15 cellular contexts compared by ENCODE assay signal in the genomic region with DNA sequence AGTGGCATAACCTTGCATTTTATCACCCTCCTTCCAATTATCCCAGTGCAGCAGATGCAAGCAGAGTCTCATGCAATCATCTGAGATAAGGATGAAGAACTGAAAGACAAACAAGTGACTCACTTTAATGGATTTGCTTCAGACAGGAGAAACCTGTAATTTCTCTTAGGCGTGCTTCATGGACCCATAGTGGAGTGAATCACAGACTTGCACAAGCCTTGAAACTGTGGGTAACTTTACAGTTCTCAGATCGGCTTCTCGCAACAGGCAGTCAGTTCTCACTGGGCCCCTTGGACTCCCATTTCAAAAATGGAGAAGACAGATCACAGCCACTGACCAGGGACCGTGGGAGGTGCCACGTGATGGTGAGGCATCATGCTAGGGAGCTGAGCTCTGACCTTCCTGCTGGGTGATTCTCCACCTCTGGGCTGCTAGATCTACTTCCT. TPM values are rescaled to one million over a fixed set of nuclear protein-coding genes. Genes with fewer than 3 reads are reported as not detected.
DNase-seq lines count a peak whose midpoint lies in the region; ATAC-seq, FAIRE-seq and TF ChIP-seq lines count a peak whose summit lies in the region.
"Had no signal": no experiment of that assay in that cellular context is flagged by ENCODE, and none has a peak within 500 bp of the region (broad histone marks: within the 10 kb centered on the region; RNA-seq: fewer than 3 reads in every experiment).

A gene with protein sequence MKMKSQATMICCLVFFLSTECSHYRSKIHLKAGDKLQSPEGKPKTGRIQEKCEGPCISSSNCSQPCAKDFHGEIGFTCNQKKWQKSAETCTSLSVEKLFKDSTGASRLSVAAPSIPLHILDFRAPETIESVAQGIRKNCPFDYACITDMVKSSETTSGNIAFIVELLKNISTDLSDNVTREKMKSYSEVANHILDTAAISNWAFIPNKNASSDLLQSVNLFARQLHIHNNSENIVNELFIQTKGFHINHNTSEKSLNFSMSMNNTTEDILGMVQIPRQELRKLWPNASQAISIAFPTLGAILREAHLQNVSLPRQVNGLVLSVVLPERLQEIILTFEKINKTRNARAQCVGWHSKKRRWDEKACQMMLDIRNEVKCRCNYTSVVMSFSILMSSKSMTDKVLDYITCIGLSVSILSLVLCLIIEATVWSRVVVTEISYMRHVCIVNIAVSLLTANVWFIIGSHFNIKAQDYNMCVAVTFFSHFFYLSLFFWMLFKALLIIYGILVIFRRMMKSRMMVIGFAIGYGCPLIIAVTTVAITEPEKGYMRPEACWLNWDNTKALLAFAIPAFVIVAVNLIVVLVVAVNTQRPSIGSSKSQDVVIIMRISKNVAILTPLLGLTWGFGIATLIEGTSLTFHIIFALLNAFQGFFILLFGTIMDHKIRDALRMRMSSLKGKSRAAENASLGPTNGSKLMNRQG (plus strand): TSS at position 239 of the 446 bp plus-strand sequence. CDS start 8,666 bp downstream, outside the sequence.

- no peaks in the 10 kb centered on the region for H3K36me3 Mint-ChIP-seq in MCF 10A (ENCODE audit: insufficient read depth, unreplicated experiment)
- H3K36me3 Mint-ChIP-seq in activated naive CD4-positive, alpha-beta T cell treated with anti-CD3 and anti-CD28 coated beads, Interleukin-2, amount 10 ng/mL, durations not matched to agents 7 days and 5 days, result no peaks in the 10 kb centered on the region

- H3K4me1 Mint-ChIP-seq in MCF 10A (ENCODE audit: insufficient read depth, unreplicated experiment), result peaks cover 36% of the 10 kb centered on the region
- peaks cover 13% of the 10 kb centered on the region for H3K4me1 Mint-ChIP-seq in activated naive CD4-positive, alpha-beta T cell treated with anti-CD3 and anti-CD28 coated beads, Interleukin-2, amount 10 ng/mL, durations not matched to agents 7 days and 5 days

- H3K4me1 ChIP-seq in breast epithelium (no peaks in the 10 kb centered on the region), gastroesophageal sphincter (no peaks in the 10 kb centered on the region)
- H3K4me1 ChIP-seq: BLaER1 treated with 17β-estradiol and CSF1 and Interleukin-3, amounts not matched to agents 10 nM and 100 nM had no signal

- H3K4me3 ChIP-seq in breast epithelium (no peak within 1 kb of the TSS), gastroesophageal sphincter (no peak within 1 kb of the TSS)
- H3K4me3 ChIP-seq: BLaER1 treated with 17β-estradiol and CSF1 and Interleukin-3, amounts not matched to agents 10 nM and 100 nM; thoracic aorta had no signal

- FAIRE-seq in urothelium cell line (lab: Jason Lieb, UNC), result no peak

- no peaks in the 10 kb centered on the region for H3K36me3 ChIP-seq in breast epithelium
- H3K36me3 ChIP-seq in gastroesophageal sphincter, result no peaks in the 10 kb centered on the region
- H3K36me3 ChIP-seq: BLaER1 treated with 17β-estradiol and CSF1 and Interleukin-3, amounts not matched to agents 10 nM and 100 nM; thoracic aorta had no signal

- H3K9me3 ChIP-seq in breast epithelium, result no peaks in the 10 kb centered on the region
- H3K9me3 ChIP-seq in gastroesophageal sphincter, result no peaks in the 10 kb centered on the region
- H3K9me3 ChIP-seq: BLaER1 treated with 17β-estradiol and CSF1 and Interleukin-3, amounts not matched to agents 10 nM and 100 nM; thoracic aorta had no signal

- no peak for TF ChIP-seq EP300 in gastroesophageal sphincter (IDR thresholded peaks at IDR 0.05)

- WGBS in gastroesophageal sphincter (ENCODE audit: low coverage in 1 of 2), 2 donors, result 81 to 100% methylated on average over 1 to 2 of the region's 5 CpGs

- intact Hi-C loops in MCF 10A (cut with micrococcal nuclease), result no loop called here
- intact Hi-C loops in breast epithelium (cut with DNase I; ENCODE audit: low total_unique reads), result no loop called here

- CTCF ChIA-PET in MCF 10A (lab: Yijun Ruan, JAX), result interaction anchor here (0.9 to 2.1 kb wide), 8 partner anchors 33 to 284 kb away, joined by 3 to 13 read pairs (median 5); no protein-coding TSS in a partner anchor
- CTCF ChIA-PET in RWPE1 (lab: Yijun Ruan, JAX), result interaction anchor here (1.4 kb wide), 1 partner anchor 67 kb away, joined by 5 read pairs; no protein-coding TSS in a partner anchor
- CTCF ChIA-PET in activated naive CD4-positive, alpha-beta T cell treated with anti-CD3 and anti-CD28 coated beads, Interleukin-2, amount 10 ng/mL, durations not matched to agents 7 days and 5 days (lab: Charles Lee), result no interaction called here

- no peak for TF ChIP-seq CTCF in MCF 10A (IDR thresholded peaks at IDR 0.05; ENCODE audit: unreplicated experiment)
- no peak for TF ChIP-seq CTCF in breast epithelium (IDR thresholded peaks at IDR 0.05)
- TF ChIP-seq CTCF in RWPE1 (conservative IDR thresholded peaks at IDR 0.05; ENCODE audit: low read depth), result no peak
- TF ChIP-seq CTCF in gastroesophageal sphincter (IDR thresholded peaks at IDR 0.05), result no peak

- H3K27ac Mint-ChIP-seq in MCF 10A (ENCODE audit: low read depth, unreplicated experiment), result peak within 1 kb of the TSS; percentile 95
- no peak within 1 kb of the TSS for H3K27ac Mint-ChIP-seq in activated naive CD4-positive, alpha-beta T cell treated with anti-CD3 and anti-CD28 coated beads, Interleukin-2, amount 10 ng/mL, durations not matched to agents 7 days and 5 days

- peak within 1 kb of the TSS; percentile 65 for H3K4me3 Mint-ChIP-seq in MCF 10A (ENCODE audit: unreplicated experiment)
- no peak within 1 kb of the TSS for H3K4me3 Mint-ChIP-seq in activated naive CD4-positive, alpha-beta T cell treated with anti-CD3 and anti-CD28 coated beads, Interleukin-2, amount 10 ng/mL, durations not matched to agents 7 days and 5 days

- POLR2A ChIA-PET in MCF 10A (lab: Yijun Ruan, JAX) (interaction anchor here (0.6 to 4.8 kb wide), 12 partner anchors 13 to 282 kb away, joined by 3 to 84 read pairs (median 6); no protein-coding TSS in a partner anchor), RWPE1 (lab: Yijun Ruan, JAX; ENCODE audit: low non-redundant PET) (no interaction called here)

- no TSS peak for BruUV-seq in MCF 10A (replicated peaks; lab: Mats Ljungman, UMichigan)

- no peaks in the 10 kb centered on the region for H3K27me3 ChIP-seq in breast epithelium
- H3K27me3 ChIP-seq in gastroesophageal sphincter, result no peaks in the 10 kb centered on the region
- H3K27me3 ChIP-seq: BLaER1 treated with 17β-estradiol and CSF1 and Interleukin-3, amounts not matched to agents 10 nM and 100 nM had no signal

- no peaks in the 10 kb centered on the region for H3K27me3 Mint-ChIP-seq in MCF 10A (ENCODE audit: insufficient read depth, unreplicated experiment)
- peaks cover 4% of the 10 kb centered on the region for H3K27me3 Mint-ChIP-seq in activated naive CD4-positive, alpha-beta T cell treated with anti-CD3 and anti-CD28 coated beads, Interleukin-2, amount 10 ng/mL, durations not matched to agents 7 days and 5 days

- peak; percentile 75 for ATAC-seq in gastroesophageal sphincter
- ATAC-seq in HG03378 (IDR thresholded peaks at IDR 0.05; ENCODE audit: unreplicated experiment), result no peak

- H3K27ac ChIP-seq in breast epithelium (no peak within 1 kb of the TSS), RWPE1 (peak within 1 kb of the TSS; percentile 90), gastroesophageal sphincter (no peak within 1 kb of the TSS)
- H3K27ac ChIP-seq: BLaER1 treated with 17β-estradiol and CSF1 and Interleukin-3, amounts not matched to agents 10 nM and 100 nM; thoracic aorta had no signal

- DNase-seq in MCF 10A (ENCODE audit: unreplicated experiment), result peak; percentile 89
- DNase-seq in breast epithelium (ENCODE audit: low spot score in 2 of 2), result no peak
- DNase-seq in RWPE1 (ENCODE audit: low spot score), result peak; percentile 84
- peak; percentile 20 for DNase-seq in urothelium cell line (ENCODE audit: low spot score)
- DNase-seq in NCI-H1417 (lab: John Stamatoyannopoulos, UW), result no peak
- no peak for DNase-seq in activated naive CD4-positive, alpha-beta T cell treated with anti-CD3 and anti-CD28 coated beads, Interleukin-2, amount 10 ng/mL, durations not matched to agents 7 days and 5 days
- DNase-seq: activated CD8-positive, alpha-beta memory T cell treated with anti-CD3 and anti-CD28 coated beads, Interleukin-2, amount 50 U/mL, for 4 hours; effector memory CD4-positive, alpha-beta T cell; Karpas-422; SHP77 had no signal

- TF ChIP-seq POLR2A in breast epithelium (IDR thresholded peaks at IDR 0.05) (no peak), gastroesophageal sphincter (IDR thresholded peaks at IDR 0.05) (no peak)

- no peaks in the 10 kb centered on the region for H3K9me3 Mint-ChIP-seq in MCF 10A (ENCODE audit: unreplicated experiment)
- H3K9me3 Mint-ChIP-seq in activated naive CD4-positive, alpha-beta T cell treated with anti-CD3 and anti-CD28 coated beads, Interleukin-2, amount 10 ng/mL, durations not matched to agents 7 days and 5 days, result peaks cover 1% of the 10 kb centered on the region

RNA-seq across cellular contexts. Expression of the gene that starts here (rescaled TPM):
- total RNA-seq in MCF 10A (2022) (1.2 and 4.0 TPM in 2 replicates), breast epithelium (under 1 TPM in 2 of 3 donors, not detected in 1; 0.15 to 0.16 TPM), gastroesophageal sphincter (under 1 TPM in 2 of 4 donors, not detected in 2; 0.17 to 0.46 TPM)
- total RNA-seq: lung microvascular endothelial cell, thoracic aorta had no signal

Comparison
In these comparisons a context has a peak if more than half of its experiments do, and no peak if none do; other contexts are left out.
1. DNase-seq: peak in MCF 10A (single experiment), RWPE1 (single experiment) and urothelium cell line (single experiment); none in breast epithelium (0 of 2), NCI-H1417 (0 of 3) and activated naive CD4-positive, alpha-beta T cell treated with anti-CD3 and anti-CD28 coated beads, Interleukin-2, amount 10 ng/mL, durations not matched to agents 7 days and 5 days (single experiment).
2. Peak in ATAC-seq in gastroesophageal sphincter; RNA of the gene not detected or under 1 TPM.